8 cellular contexts compared by ENCODE assay signal in the genomic region with DNA sequence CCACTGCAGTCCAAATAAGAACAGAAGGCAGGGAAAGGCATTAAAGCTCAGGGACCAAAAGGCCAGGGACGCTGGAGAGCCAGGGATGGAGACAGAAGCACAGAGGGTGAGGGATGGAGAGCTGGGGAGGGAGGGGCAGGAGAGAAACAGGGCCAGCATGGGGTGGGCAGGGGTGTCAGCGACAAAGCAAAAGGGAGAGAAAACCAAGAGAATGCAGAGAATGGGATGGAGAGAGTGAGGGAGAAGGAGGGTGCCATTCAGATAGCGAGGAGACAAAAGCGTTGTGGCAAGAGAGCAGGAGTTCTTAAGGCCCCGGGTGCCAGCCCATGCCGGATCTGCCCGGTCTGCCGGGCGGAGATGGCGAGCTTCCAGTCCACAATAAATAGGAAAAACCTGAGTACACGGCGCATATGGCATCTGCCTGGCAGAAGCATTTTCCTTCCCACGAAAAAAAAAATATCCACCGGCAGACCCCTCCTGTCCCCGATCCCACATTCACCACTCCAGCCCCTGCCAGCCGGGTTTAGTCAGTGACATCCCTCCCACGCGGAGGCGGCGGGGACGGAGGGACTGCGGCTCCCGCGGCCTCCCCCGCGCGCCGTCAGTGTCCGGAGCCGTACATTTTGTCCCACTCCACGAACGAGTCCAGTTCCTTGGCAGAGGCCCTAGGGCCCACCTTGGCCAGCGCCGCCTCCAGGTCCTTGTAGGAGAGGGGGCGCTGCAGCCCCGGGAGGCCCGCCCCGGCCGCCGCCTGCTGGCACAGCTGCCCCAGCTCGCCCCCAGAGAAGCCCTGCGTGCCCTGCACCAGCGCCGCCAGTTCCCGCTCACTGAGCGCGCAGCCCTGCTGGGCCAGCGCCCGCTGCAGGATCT. TPM values are rescaled to one million over a fixed set of nuclear protein-coding genes. Genes with fewer than 3 reads are reported as not detected.
DNase-seq lines count a peak whose midpoint lies in the region; ATAC-seq and TF ChIP-seq lines count a peak whose summit lies in the region.

No MANE protein-coding gene starts in this region.

- peaks cover 10% of the 10 kb centered on the region for H3K4me1 Mint-ChIP-seq in osteocyte (ENCODE audit: unreplicated experiment)

- TF ChIP-seq EP300 in gastroesophageal sphincter (IDR thresholded peaks at IDR 0.05), result no peak

- DNase-seq in AG04449 (ENCODE audit: low read depth, low spot score), result no peak
- peak; percentile 69 for DNase-seq in H7
- peak; percentile 45 for DNase-seq in SW480 (ENCODE audit: low spot score)
- peak; percentile 33 for DNase-seq in putamen (ENCODE audit: low spot score)
- no peak for DNase-seq in foreskin fibroblast
- DNase-seq in osteocyte (ENCODE audit: extremely low spot score, unreplicated experiment), result no peak

- no peaks in the 10 kb centered on the region for H3K36me3 ChIP-seq in H7 (replicated peaks; ENCODE audit: control insufficient read depth, insufficient read depth, low read length)
- no peaks in the 10 kb centered on the region for H3K36me3 ChIP-seq in gastroesophageal sphincter

- H3K27ac Mint-ChIP-seq in osteocyte (ENCODE audit: unreplicated experiment), result no peak overlapping the region

- no peaks in the 10 kb centered on the region for H3K9me3 ChIP-seq in gastroesophageal sphincter

- TF ChIP-seq POLR2A in gastroesophageal sphincter (IDR thresholded peaks at IDR 0.05), result no peak

- POLR2A ChIA-PET in AG04449 (lab: Yijun Ruan, JAX), result interaction anchor here (0.8 to 1.3 kb wide), 3 partner anchors 12 to 228 kb away, joined by 3 to 6 read pairs (median 4); no protein-coding TSS in a partner anchor

- no peaks in the 10 kb centered on the region for H3K27me3 Mint-ChIP-seq in osteocyte (ENCODE audit: unreplicated experiment)

- TF ChIP-seq CTCF in AG04449 (IDR thresholded peaks at IDR 0.05; ENCODE audit: insufficient read depth, low read length, missing control alignments) (peak; percentile 30), gastroesophageal sphincter (IDR thresholded peaks at IDR 0.05) (no peak), foreskin fibroblast (IDR thresholded peaks at IDR 0.05; ENCODE audit: low read depth, low read length) (no peak), osteocyte (IDR thresholded peaks at IDR 0.05) (no peak)

- H3K27ac ChIP-seq in gastroesophageal sphincter, result peak overlapping the region in 2 of 4 donors; percentile 22 to 61

- H3K36me3 Mint-ChIP-seq in osteocyte (ENCODE audit: unreplicated experiment), result no peaks in the 10 kb centered on the region

- H3K4me3 Mint-ChIP-seq in osteocyte (ENCODE audit: unreplicated experiment), result no peak overlapping the region

- CTCF ChIA-PET in AG04449 (lab: Yijun Ruan, JAX), result interaction anchor here (0.6 to 2.8 kb wide), 25 partner anchors 10 to 470 kb away, joined by 3 to 23 read pairs (median 4); no protein-coding TSS in a partner anchor

- peak overlapping the region; percentile 68 for H3K4me3 ChIP-seq in AG04449 (ENCODE audit: low read depth, low read length)
- H3K4me3 ChIP-seq in H7 (ENCODE audit: insufficient read depth, low read depth, low read length), result peak overlapping the region; percentile 59
- peak overlapping the region; percentile 11 to 55 for H3K4me3 ChIP-seq in gastroesophageal sphincter
- H3K4me3 ChIP-seq in foreskin fibroblast (ENCODE audit: low read depth in 1 of 2, low read length in 2 of 2), result peak overlapping the region in 1 of 2 donors; percentile 24

- H3K27me3 ChIP-seq in H7 (ENCODE audit: control insufficient read depth, insufficient read depth, low read length) (peaks cover 28% of the 10 kb centered on the region), gastroesophageal sphincter (peaks cover 85% of the 10 kb centered on the region)

- 35 to 85% methylated on average over 2 to 11 of the region's 49 CpGs for WGBS in gastroesophageal sphincter (ENCODE audit: low coverage in 1 of 2), 2 donors

- ATAC-seq in gastroesophageal sphincter (no peak), HG03045 (IDR thresholded peaks at IDR 0.05; ENCODE audit: unreplicated experiment) (no peak)

- no peaks in the 10 kb centered on the region for H3K9me3 Mint-ChIP-seq in osteocyte (ENCODE audit: unreplicated experiment)

- peaks cover 0 to 28% (median 0%) of the 10 kb centered on the region in 3 donors for H3K4me1 ChIP-seq in gastroesophageal sphincter

RNA-seq across cellular contexts. Expression of a gene that starts 28.4 kb away (rescaled TPM):
- total RNA-seq in H7 (2014; rRNA removed; shearing (Covaris generic)), result 5.0 and 5.8 TPM in 2 replicates
- total RNA-seq in gastroesophageal sphincter (under 1 TPM in 3 of 4 donors, not detected in 1; 0.13 to 0.35 (median 0.16) TPM), osteocyte (0.08 TPM in 2 replicates)

Comparison
In these comparisons a context has a peak if more than half of its experiments do, and no peak if none do; other contexts are left out.
1. DNase-seq: peak in H7 (single experiment), SW480 (single experiment) and putamen (single experiment); none in AG04449 (single experiment), foreskin fibroblast (0 of 2) and osteocyte (single experiment).